ENCODE assay signal across 8 cellular contexts in the genomic region with DNA sequence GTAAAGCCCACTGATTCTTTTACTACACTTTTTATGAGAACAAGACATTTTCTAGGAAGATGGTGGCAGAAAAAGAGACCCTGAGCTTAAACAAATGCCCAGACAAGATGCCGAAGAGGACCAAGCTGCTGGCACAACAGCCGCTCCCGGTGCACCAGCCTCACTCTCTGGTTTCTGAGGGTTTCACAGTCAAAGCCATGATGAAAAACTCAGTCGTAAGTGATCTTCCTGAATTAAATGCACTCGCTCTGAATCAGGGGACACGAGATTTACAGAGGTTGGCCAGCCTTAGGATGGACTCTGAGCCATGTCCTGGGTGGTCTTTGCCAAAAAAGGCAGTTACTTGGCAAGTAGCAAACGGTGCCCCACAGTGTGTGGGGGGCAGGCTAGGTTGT. TPM values are rescaled to one million over a fixed set of nuclear protein-coding genes. Genes with fewer than 3 reads are reported as not detected.
DNase-seq lines count a peak whose midpoint lies in the region; ATAC-seq and TF ChIP-seq lines count a peak whose summit lies in the region.

No MANE protein-coding gene starts in this region.

- no peak for TF ChIP-seq CTCF in ascending aorta (IDR thresholded peaks at IDR 0.05)
- TF ChIP-seq CTCF in lung (IDR thresholded peaks at IDR 0.05; ENCODE audit: control extremely low read depth, extremely low read depth) = no peak
- TF ChIP-seq CTCF in testis (IDR thresholded peaks at IDR 0.05) = no peak

- TF ChIP-seq POLR2A in testis (IDR thresholded peaks at IDR 0.05) = no peak

- ATAC-seq in lung (ENCODE audit: insufficient read depth, low FRiP score) (no peak), GM21528 (IDR thresholded peaks at IDR 0.05; ENCODE audit: low FRiP score, unreplicated experiment) (no peak), HG03196 (IDR thresholded peaks at IDR 0.05; ENCODE audit: unreplicated experiment) (no peak)

- H3K27ac Mint-ChIP-seq in activated CD4-positive, alpha-beta T cell treated with anti-CD3 and anti-CD28 coated beads, Interleukin-2, amount 10 ng/mL, durations not matched to agents 24 days and 14 days = peak overlapping the region; percentile 83

- no peak for DNase-seq in activated CD4-positive, alpha-beta T cell treated with anti-CD3 and anti-CD28 coated beads, Interleukin-2, amount 10 ng/mL, durations not matched to agents 24 days and 14 days
- no peak for DNase-seq in activated CD4-positive, alpha-beta T cell treated with anti-CD3 and anti-CD28 coated beads, Interleukin-2, amount 50 U/mL, for 1 hour
- DNase-seq in ascending aorta (ENCODE audit: low spot score in 2 of 2) = no peak
- DNase-seq in lung (ENCODE audit: low spot score) = no peak
- peak; percentile 21 for DNase-seq in testis
- DNase-seq in NCI-H82 treated with DMSO at 0.1 percent for 48 hours (lab: John Stamatoyannopoulos, UW; ENCODE audit: unreplicated experiment) = no peak

- H3K27me3 Mint-ChIP-seq in activated CD4-positive, alpha-beta T cell treated with anti-CD3 and anti-CD28 coated beads, Interleukin-2, amount 10 ng/mL, durations not matched to agents 24 days and 14 days = peaks cover 3% of the 10 kb centered on the region

- H3K4me3 ChIP-seq in ascending aorta = peak overlapping the region; percentile 74 to 100
- H3K4me3 ChIP-seq in lung = no peak overlapping the region
- H3K4me3 ChIP-seq in testis = peak overlapping the region; percentile 86 to 91

- H3K27me3 ChIP-seq in ascending aorta (no peaks in the 10 kb centered on the region), lung (ENCODE audit: control insufficient read depth, insufficient read depth) (no peaks in the 10 kb centered on the region), testis (no peaks in the 10 kb centered on the region)

- H3K27ac ChIP-seq in ascending aorta (peak overlapping the region; percentile 39 to 53), lung (ENCODE audit: low read depth in 1 of 2, low read length in 1 of 2) (peak overlapping the region; percentile 48 to 60), testis (peak overlapping the region; percentile 20 to 90)

- no peaks in the 10 kb centered on the region for H3K36me3 Mint-ChIP-seq in activated CD4-positive, alpha-beta T cell treated with anti-CD3 and anti-CD28 coated beads, Interleukin-2, amount 10 ng/mL, durations not matched to agents 24 days and 14 days (ENCODE audit: low read depth)

- H3K4me3 Mint-ChIP-seq in activated CD4-positive, alpha-beta T cell treated with anti-CD3 and anti-CD28 coated beads, Interleukin-2, amount 10 ng/mL, durations not matched to agents 24 days and 14 days = peak overlapping the region; percentile 92

- no peaks in the 10 kb centered on the region for H3K9me3 Mint-ChIP-seq in activated CD4-positive, alpha-beta T cell treated with anti-CD3 and anti-CD28 coated beads, Interleukin-2, amount 10 ng/mL, durations not matched to agents 24 days and 14 days

- H3K4me1 ChIP-seq in ascending aorta = peaks cover 0 to 3% of the 10 kb centered on the region in 2 donors
- H3K4me1 ChIP-seq in lung (ENCODE audit: control insufficient read depth in 2 of 2, insufficient read depth in 2 of 2, low read length in 2 of 2) = peaks cover 0 to 6% of the 10 kb centered on the region in 2 donors
- peaks cover 16% of the 10 kb centered on the region for H3K4me1 ChIP-seq in testis

- peaks cover 0 to 5% of the 10 kb centered on the region in 2 donors for H3K9me3 ChIP-seq in ascending aorta
- no peaks in the 10 kb centered on the region for H3K9me3 ChIP-seq in lung (ENCODE audit: control insufficient read depth in 2 of 2, insufficient read depth in 1 of 2, low read length in 1 of 2)
- H3K9me3 ChIP-seq in testis = no peaks in the 10 kb centered on the region

- intact Hi-C loops in activated CD4-positive, alpha-beta T cell treated with anti-CD3 and anti-CD28 coated beads, Interleukin-2, amount 10 ng/mL, durations not matched to agents 24 days and 14 days (cut with micrococcal nuclease) = loop anchor here (5.0 kb wide), 2 partner anchors 1456 to 1736 kb away; a partner anchor contains a TSS
- intact Hi-C loops in ascending aorta (cut with DNase I) (loop anchor here (5.0 to 10.0 kb wide), 6 partner anchors 607 to 1736 kb away; a partner anchor contains a TSS), testis (cut with DNase I; ENCODE audit: low total_unique reads) (no loop called here)

- WGBS in lung, 2 donors = 38 to 61% methylated on average over 7 of the region's 7 CpGs
- 21% methylated on average over 7 of the region's 7 CpGs for WGBS in testis, 2 donors

- H3K4me1 Mint-ChIP-seq in activated CD4-positive, alpha-beta T cell treated with anti-CD3 and anti-CD28 coated beads, Interleukin-2, amount 10 ng/mL, durations not matched to agents 24 days and 14 days = peaks cover 6% of the 10 kb centered on the region

- no peaks in the 10 kb centered on the region for H3K36me3 ChIP-seq in ascending aorta
- no peaks in the 10 kb centered on the region for H3K36me3 ChIP-seq in lung (ENCODE audit: control insufficient read depth in 2 of 2, insufficient read depth in 2 of 2, low read length in 2 of 2)
- H3K36me3 ChIP-seq in testis (ENCODE audit: low read depth, missing control alignments) = no peaks in the 10 kb centered on the region

RNA-seq across cellular contexts. Expression of a gene that starts 0.4 kb away (rescaled TPM):
- total RNA-seq in activated CD4-positive, alpha-beta T cell treated with anti-CD3 and anti-CD28 coated beads, Interleukin-2, amount 10 ng/mL, durations not matched to agents 24 days and 14 days = not detected in 2 replicates
- not detected for total RNA-seq in ascending aorta
- 10 to 100 TPM; 10.6 to 26.6 TPM for total RNA-seq in lung
- 1 to 10 TPM; 3.8 to 4.3 TPM for polyA plus RNA-seq in lung
- total RNA-seq in testis = 10 to 100 TPM; 54.0 to 84.6 TPM
- 81.7 TPM for polyA plus RNA-seq in testis (ENCODE audit: insufficient read depth, low read depth, low replicate concordance)

RNA-seq across cellular contexts. Expression of a gene that starts 0.6 kb away (rescaled TPM):
- total RNA-seq in activated CD4-positive, alpha-beta T cell treated with anti-CD3 and anti-CD28 coated beads, Interleukin-2, amount 10 ng/mL, durations not matched to agents 24 days and 14 days = not detected in 2 replicates
- total RNA-seq in ascending aorta = 2.6 TPM
- 10 to 100 TPM in 1 of 2 donors, 1 to 10 TPM in 1; 5.7 to 11.2 TPM for total RNA-seq in lung
- under 1 TPM; 0.27 to 0.53 TPM for polyA plus RNA-seq in lung
- total RNA-seq in testis = 10 to 100 TPM; 28.8 to 34.5 TPM
- polyA plus RNA-seq in testis (ENCODE audit: insufficient read depth, low read depth, low replicate concordance) = 19.1 TPM

Comparison
In these comparisons a context has a peak if more than half of its experiments do, and no peak if none do; other contexts are left out.
1. RNA of a gene that starts 0.4 kb away (total RNA-seq): 54.0 to 84.6 TPM in testis and 10.6 to 26.6 TPM in lung; not detected in activated CD4-positive, alpha-beta T cell treated with anti-CD3 and anti-CD28 coated beads, Interleukin-2, amount 10 ng/mL, durations not matched to agents 24 days and 14 days and not detected in ascending aorta (single experiment); every median in the first group is over 10 times any median in the second.
2. Peak in every context shown above with its lines, with median percentiles within 50 percentile points of each other: H3K27ac ChIP-seq.